Comparison of ENCODE assay signal across 10 cellular contexts in genomic region chrX:13376857-13377441, GRCh38. TPM values are rescaled to one million over a fixed set of nuclear protein-coding genes. Genes with fewer than 3 reads are reported as not detected.
DNase-seq lines count a peak whose midpoint lies in the region; ATAC-seq and TF ChIP-seq lines count a peak whose summit lies in the region.
"Had no signal": no experiment of that assay in that cellular context is flagged by ENCODE, and none has a peak within 500 bp of the region (broad histone marks: within the 10 kb centered on the region; RNA-seq: fewer than 3 reads in every experiment).

No MANE protein-coding gene starts in this region.

- ATAC-seq in lower lobe of right lung (peak; percentile 74 to 84), HG03108 (IDR thresholded peaks at IDR 0.05; ENCODE audit: unreplicated experiment) (no peak), GM18505 (IDR thresholded peaks at IDR 0.05; ENCODE audit: unreplicated experiment) (no peak), HG03354 (IDR thresholded peaks at IDR 0.05; ENCODE audit: poor library complexity, severe bottlenecking, unreplicated experiment) (no peak)
- ATAC-seq: HCT116 had no signal

- H3K4me3 ChIP-seq in Loucy (ENCODE audit: low read length, poor library complexity, severe bottlenecking) (peak overlapping the region; percentile 46), lower lobe of right lung (no peak overlapping the region)

- H3K27ac Mint-ChIP-seq in activated T-helper 2 cell treated with anti-CD3 and anti-CD28 coated beads, Interferon-gamma antibody, Interleukin-2, Interleukin-4, amounts not matched to agents 10 μg/mL and 5 μg/mL and 100 μg/mL, durations not matched to agents 14 hours and 24 hours and 36 hours, result peak overlapping the region; percentile 11

- no peaks in the 10 kb centered on the region for H3K27me3 ChIP-seq in Loucy (ENCODE audit: insufficient read depth, low read length, poor library complexity, severe bottlenecking)
- H3K27me3 ChIP-seq in lower lobe of right lung (ENCODE audit: low read depth), result no peaks in the 10 kb centered on the region

- no peaks in the 10 kb centered on the region for H3K9me2 ChIP-seq in Loucy (replicated peaks; ENCODE audit: low read depth, low read length)

- H3K9ac ChIP-seq in Loucy (ENCODE audit: low read depth, low read length, poor library complexity, severe bottlenecking), result no peak overlapping the region

- no peaks in the 10 kb centered on the region for H3F3A ChIP-seq in Loucy (ENCODE audit: low read depth)

- no peak for TF ChIP-seq CTCF in Loucy (conservative IDR thresholded peaks at IDR 0.05; ENCODE audit: low read length)
- TF ChIP-seq CTCF in lower lobe of right lung (IDR thresholded peaks at IDR 0.05), result no peak

- DNase-seq in COLO829 (ENCODE audit: low spot score) (peak; percentile 15), lower lobe of right lung (no peak), nucleus accumbens (lab: John Stamatoyannopoulos, UW) (no peak)
- no peak for DNase-seq in activated T-helper 2 cell treated with anti-CD3 and anti-CD28 coated beads, Interferon-gamma antibody, Interleukin-2, Interleukin-4, amounts not matched to agents 10 μg/mL and 5 μg/mL and 100 μg/mL, durations not matched to agents 14 hours and 24 hours and 36 hours (ENCODE audit: low spot score)
- DNase-seq: activated effector memory CD4-positive, alpha-beta T cell treated with anti-CD3 and anti-CD28 coated beads, Interleukin-2, amount 50 U/mL, for 16 hours had no signal

- no peaks in the 10 kb centered on the region for H3K79me2 ChIP-seq in Loucy (ENCODE audit: insufficient read depth, low read length)

- H3K4me3 Mint-ChIP-seq in activated T-helper 2 cell treated with anti-CD3 and anti-CD28 coated beads, Interferon-gamma antibody, Interleukin-2, Interleukin-4, amounts not matched to agents 10 μg/mL and 5 μg/mL and 100 μg/mL, durations not matched to agents 14 hours and 24 hours and 36 hours (ENCODE audit: low read depth), result no peak overlapping the region

- no peak overlapping the region for H2AFZ ChIP-seq in Loucy (ENCODE audit: low read length)

- no peaks in the 10 kb centered on the region for H3K36me3 Mint-ChIP-seq in activated T-helper 2 cell treated with anti-CD3 and anti-CD28 coated beads, Interferon-gamma antibody, Interleukin-2, Interleukin-4, amounts not matched to agents 10 μg/mL and 5 μg/mL and 100 μg/mL, durations not matched to agents 14 hours and 24 hours and 36 hours (ENCODE audit: low read depth)

- peaks cover 36% of the 10 kb centered on the region for H3K4me1 Mint-ChIP-seq in activated T-helper 2 cell treated with anti-CD3 and anti-CD28 coated beads, Interferon-gamma antibody, Interleukin-2, Interleukin-4, amounts not matched to agents 10 μg/mL and 5 μg/mL and 100 μg/mL, durations not matched to agents 14 hours and 24 hours and 36 hours (ENCODE audit: low read depth)

- H3K4me2 ChIP-seq in Loucy (ENCODE audit: low read depth, low read length, poor library complexity, severe bottlenecking), result peak overlapping the region; percentile 57

- intact Hi-C loops in activated T-helper 2 cell treated with anti-CD3 and anti-CD28 coated beads, Interferon-gamma antibody, Interleukin-2, Interleukin-4, amounts not matched to agents 10 μg/mL and 5 μg/mL and 100 μg/mL, durations not matched to agents 14 hours and 24 hours and 36 hours (cut with micrococcal nuclease), result loop anchor here (10.0 kb wide), 2 partner anchors 98 to 372 kb away; no protein-coding TSS in a partner anchor
- intact Hi-C loops in lower lobe of right lung (cut with DNase I), result no loop called here

- no peaks in the 10 kb centered on the region for H3K9me3 Mint-ChIP-seq in activated T-helper 2 cell treated with anti-CD3 and anti-CD28 coated beads, Interferon-gamma antibody, Interleukin-2, Interleukin-4, amounts not matched to agents 10 μg/mL and 5 μg/mL and 100 μg/mL, durations not matched to agents 14 hours and 24 hours and 36 hours

- no peaks in the 10 kb centered on the region for H3K9me3 ChIP-seq in Loucy (ENCODE audit: insufficient read depth, low read depth, low read length)
- H3K9me3 ChIP-seq in lower lobe of right lung, result no peaks in the 10 kb centered on the region

- no peaks in the 10 kb centered on the region for H4K20me1 ChIP-seq in Loucy (ENCODE audit: insufficient read depth, low read length, poor library complexity, severe bottlenecking)

- H3K27ac ChIP-seq in lower lobe of right lung, result peak overlapping the region; percentile 31

- TF ChIP-seq POLR2A in GM18505 (IDR thresholded peaks at IDR 0.05; ENCODE audit: borderline replicate concordance, extremely low read depth, insufficient read depth, insufficient read length), result no peak

- peaks cover 12% of the 10 kb centered on the region for H3K4me1 ChIP-seq in Loucy (ENCODE audit: insufficient read depth, low read length, poor library complexity, severe bottlenecking)
- no peaks in the 10 kb centered on the region for H3K4me1 ChIP-seq in lower lobe of right lung

- H3K27me3 Mint-ChIP-seq in activated T-helper 2 cell treated with anti-CD3 and anti-CD28 coated beads, Interferon-gamma antibody, Interleukin-2, Interleukin-4, amounts not matched to agents 10 μg/mL and 5 μg/mL and 100 μg/mL, durations not matched to agents 14 hours and 24 hours and 36 hours (ENCODE audit: low read depth), result no peaks in the 10 kb centered on the region

- H3K36me3 ChIP-seq in Loucy (ENCODE audit: insufficient read depth, low read length) (no peaks in the 10 kb centered on the region), lower lobe of right lung (no peaks in the 10 kb centered on the region)

RNA-seq across cellular contexts. Expression of gene ATXN3L, which starts 57.1 kb away (rescaled TPM):
- not detected in 2 replicates for total RNA-seq in activated T-helper 2 cell treated with anti-CD3 and anti-CD28 coated beads, Interferon-gamma antibody, Interleukin-2, Interleukin-4, amounts not matched to agents 10 μg/mL and 5 μg/mL and 100 μg/mL, durations not matched to agents 14 hours and 24 hours and 36 hours
- total RNA-seq in lower lobe of right lung, result not detected

Comparison
In these comparisons a context has a peak if more than half of its experiments do, and no peak if none do; other contexts are left out.
1. ATAC-seq: peak in lower lobe of right lung (2 of 2); none in HG03108 (single experiment), GM18505 (single experiment) and HG03354 (single experiment).